ENCODE assay signal across 21 cellular contexts in the genomic region with DNA sequence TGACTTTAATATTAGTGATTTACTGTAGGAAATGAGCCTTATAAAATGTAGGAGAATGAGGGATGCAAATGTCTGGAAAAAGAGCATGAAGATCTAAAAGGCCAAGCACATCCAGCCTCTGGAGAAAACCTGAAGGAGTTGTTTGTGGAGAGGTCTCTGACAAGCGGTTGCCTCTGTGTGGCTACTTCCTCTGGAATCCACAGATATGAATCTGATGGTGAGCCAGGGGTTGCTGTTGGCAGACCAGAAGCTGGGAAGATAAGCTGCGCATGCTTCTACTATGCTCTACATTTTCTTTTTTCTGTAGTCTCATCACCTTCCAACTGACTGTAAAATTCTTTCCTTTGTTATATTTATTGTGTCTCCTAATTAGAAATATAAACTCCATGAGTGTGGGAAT.
A peak's percentile ranks its signal among the peaks of the same experiment; 100 is the strongest.
DNase-seq lines count a peak whose midpoint lies in the region; FAIRE-seq and TF ChIP-seq lines count a peak whose summit lies in the region.
"Had no signal": no experiment of that assay in that cellular context is flagged by ENCODE, and none has a peak within 500 bp of the region (broad histone marks: within the 10 kb centered on the region; RNA-seq: fewer than 3 reads in every experiment).

No MANE protein-coding gene starts in this region.

- BruUV-seq in mammary epithelial cell (replicated peaks; lab: Mats Ljungman, UMichigan) (no TSS peak), MCF 10A (replicated peaks; lab: Mats Ljungman, UMichigan) (no TSS peak)

- TF ChIP-seq RAD21 in H1 (IDR thresholded peaks at IDR 0.05 in 1 of 2, conservative IDR thresholded peaks at IDR 0.05 in 1 of 2; ENCODE audit: low read depth in 2 of 2, low read length in 2 of 2) = no peak

- H3K79me2 ChIP-seq in mammary epithelial cell (ENCODE audit: insufficient read depth, low read length) = no peaks in the 10 kb centered on the region
- no peaks in the 10 kb centered on the region for H3K79me2 ChIP-seq in H1 (ENCODE audit: control insufficient read depth in 1 of 2, insufficient read depth in 2 of 2, low read length in 2 of 2)

- H3K18ac ChIP-seq in H1 (ENCODE audit: extremely low read depth, low read length) (no peak overlapping the region), neuronal stem cell (ENCODE audit: low read length) (no peak overlapping the region)

- H2BK5ac ChIP-seq in H1 (ENCODE audit: low read depth, low read length) (no peak overlapping the region), neuronal stem cell (ENCODE audit: low read length) (no peak overlapping the region)

- H3K9ac ChIP-seq in mammary epithelial cell (ENCODE audit: insufficient read depth, low read length) (no peak overlapping the region), H1 (replicated peaks in 1 of 4; ENCODE audit: extremely low read depth in 1 of 4, low read depth in 3 of 4, low read length in 3 of 4) (no peak overlapping the region), neuronal stem cell (ENCODE audit: low read depth, low read length, poor library complexity) (no peak overlapping the region)
- H3K9ac ChIP-seq: GM23248 had no signal

- TF ChIP-seq CTCF in mammary epithelial cell (conservative IDR thresholded peaks at IDR 0.05 in 1 of 2, IDR thresholded peaks at IDR 0.05 in 1 of 2; ENCODE audit: extremely low read depth in 1 of 2, insufficient read depth in 1 of 2, low read depth in 1 of 2, low read length in 2 of 2) = no peak
- no peak for TF ChIP-seq CTCF in MCF 10A (IDR thresholded peaks at IDR 0.05; ENCODE audit: unreplicated experiment)
- TF ChIP-seq CTCF in H1 (IDR thresholded peaks at IDR 0.05; ENCODE audit: control extremely low read depth in 1 of 3, insufficient read depth in 1 of 3, low read depth in 1 of 3, low read length in 3 of 3) = no peak
- no peak for TF ChIP-seq CTCF in lower leg skin (IDR thresholded peaks at IDR 0.05)

- intact Hi-C loops in mammary epithelial cell (cut with micrococcal nuclease) (no loop called here), MCF 10A (cut with micrococcal nuclease) (no loop called here), lower leg skin (cut with DNase I; ENCODE audit: low total_unique reads) (no loop called here)

- no peak overlapping the region for H4K8ac ChIP-seq in H1 (ENCODE audit: extremely low read depth, insufficient read depth, low read length)
- H4K8ac ChIP-seq in neuronal stem cell (ENCODE audit: low read depth, low read length) = no peak overlapping the region

- no peaks in the 10 kb centered on the region for H3K4me1 Mint-ChIP-seq in MCF 10A (ENCODE audit: insufficient read depth, unreplicated experiment)
- H3K4me1 Mint-ChIP-seq: CD4-positive, alpha-beta memory T cell; H9 had no signal

- H3K56ac ChIP-seq in H1 (replicated peaks; ENCODE audit: insufficient read length, low read depth, low read length) = no peak overlapping the region

- H3K9me3 Mint-ChIP-seq in MCF 10A (ENCODE audit: unreplicated experiment) = no peaks in the 10 kb centered on the region
- H3K9me3 Mint-ChIP-seq: CD4-positive, alpha-beta memory T cell; H9 had no signal

- H3K23me2 ChIP-seq in H1 (ENCODE audit: low read depth, low read length) = no peaks in the 10 kb centered on the region

- H3K23ac ChIP-seq in H1 (ENCODE audit: insufficient read length) = no peak overlapping the region
- H3K23ac ChIP-seq in neuronal stem cell (ENCODE audit: low read depth, low read length, poor library complexity) = no peak overlapping the region

- no peak for TF ChIP-seq POLR2A in H1 (IDR thresholded peaks at IDR 0.05; ENCODE audit: control extremely low read depth in 1 of 2, low read depth in 2 of 2, low read length in 2 of 2)
- TF ChIP-seq POLR2A in lower leg skin (IDR thresholded peaks at IDR 0.05) = no peak

- H4K5ac ChIP-seq in H1 (ENCODE audit: insufficient read length, low read depth, low read length) = no peak overlapping the region

- no peak for FAIRE-seq in H1 (lab: Jason Lieb, UNC)
- FAIRE-seq: A549, G401.6, GM12892 had no signal

- POLR2A ChIA-PET in MCF 10A (lab: Yijun Ruan, JAX) (no interaction called here), H1 (lab: Charles Lee; ENCODE audit: partially characterized antibody) (no interaction called here)

- H3K4ac ChIP-seq in H1 (replicated peaks; ENCODE audit: insufficient read length, low read depth, low read length) = no peak overlapping the region
- no peak overlapping the region for H3K4ac ChIP-seq in neuronal stem cell (ENCODE audit: low read length)

- H2BK15ac ChIP-seq in H1 (ENCODE audit: low read length) (no peak overlapping the region), neuronal stem cell (ENCODE audit: low read length) (no peak overlapping the region)

- H3K27me3 Mint-ChIP-seq in MCF 10A (ENCODE audit: insufficient read depth, unreplicated experiment) = peaks cover 20% of the 10 kb centered on the region
- H3K27me3 Mint-ChIP-seq: CD4-positive, alpha-beta memory T cell had no signal

- H4K20me1 ChIP-seq in mammary epithelial cell (ENCODE audit: insufficient read depth, low read length) = no peaks in the 10 kb centered on the region
- H4K20me1 ChIP-seq in H1 (replicated peaks in 1 of 2; ENCODE audit: control insufficient read depth in 1 of 2, insufficient read depth in 2 of 2, low read length in 2 of 2) = no peaks in the 10 kb centered on the region

- no peak overlapping the region for H2BK20ac ChIP-seq in H1 (ENCODE audit: low read length)

- dilution Hi-C loops in mammary epithelial cell (cut with HindIII; ENCODE audit: low sequenced_read_pairs) = no loop called here

- H3K4me2 ChIP-seq in mammary epithelial cell (ENCODE audit: insufficient read depth, low read depth, low read length) = no peak overlapping the region
- H3K4me2 ChIP-seq in H1 (ENCODE audit: insufficient read depth in 1 of 2, low read depth in 2 of 2, low read length in 2 of 2) = no peak overlapping the region
- H3K4me2 ChIP-seq in neuronal stem cell (ENCODE audit: insufficient read depth, low read length, poor library complexity, severe bottlenecking) = no peak overlapping the region
- H3K4me2 ChIP-seq: A549 had no signal

- no peak overlapping the region for H4K91ac ChIP-seq in H1 (replicated peaks; ENCODE audit: insufficient read length, low read length)
- H4K91ac ChIP-seq in neuronal stem cell (ENCODE audit: low read depth, low read length, poor library complexity) = no peak overlapping the region

- H2AFZ ChIP-seq in mammary epithelial cell (ENCODE audit: low read depth, low read length) = peak overlapping the region; percentile 7
- H2AFZ ChIP-seq in H1 (ENCODE audit: low read length) = peak overlapping the region; percentile 28
- H2AFZ ChIP-seq in neuronal stem cell (ENCODE audit: low read length) = no peak overlapping the region
- H2AFZ ChIP-seq: GM23248 had no signal

- in situ Hi-C loops in mammary epithelial cell (cut with MboI; ENCODE audit: low sequenced_read_pairs in 2 of 2) = no loop called here

- no peaks in the 10 kb centered on the region for H3K36me3 ChIP-seq in mammary epithelial cell (ENCODE audit: insufficient read depth, low read length)
- H3K36me3 ChIP-seq in H1 (ENCODE audit: control insufficient read depth in 2 of 4, insufficient read depth in 4 of 4, low read length in 3 of 4) = no peaks in the 10 kb centered on the region
- H3K36me3 ChIP-seq in neuronal stem cell (replicated peaks in 1 of 2; ENCODE audit: control insufficient read depth in 2 of 2, insufficient read depth in 2 of 2, low read length in 2 of 2) = no peaks in the 10 kb centered on the region

- no peaks in the 10 kb centered on the region for H3K27me3 ChIP-seq in mammary epithelial cell (ENCODE audit: insufficient read depth, low read length)
- no peaks in the 10 kb centered on the region for H3K27me3 ChIP-seq in H1 (replicated peaks in 1 of 4; ENCODE audit: control insufficient read depth in 3 of 4, extremely low read depth in 1 of 4, insufficient read depth in 3 of 4, low read length in 3 of 4)
- no peaks in the 10 kb centered on the region for H3K27me3 ChIP-seq in neuronal stem cell (ENCODE audit: control insufficient read depth in 3 of 3, insufficient read depth in 3 of 3, low read depth in 1 of 3, low read length in 3 of 3)

- no peak for TF ChIP-seq EP300 in H1 (IDR thresholded peaks at IDR 0.05; ENCODE audit: borderline replicate concordance in 1 of 2, low read depth in 2 of 2, low read length in 2 of 2)

- no peak overlapping the region for H3K4me3 ChIP-seq in mammary epithelial cell (replicated peaks in 1 of 3; ENCODE audit: insufficient read depth in 1 of 3, low read depth in 2 of 3, low read length in 3 of 3)
- H3K4me3 ChIP-seq in H1 (ENCODE audit: extremely low read depth in 1 of 4, insufficient read depth in 2 of 4, low read depth in 3 of 4, low read length in 4 of 4) = no peak overlapping the region
- H3K4me3 ChIP-seq in neuronal stem cell (ENCODE audit: low read length in 2 of 2) = no peak overlapping the region
- no peak overlapping the region for H3K4me3 ChIP-seq in lower leg skin (ENCODE audit: low read depth, poor library complexity, severe bottlenecking)
- H3K4me3 ChIP-seq: A549, GM23248 had no signal

- H3K79me1 ChIP-seq in H1 (ENCODE audit: low read depth, low read length) (no peaks in the 10 kb centered on the region), neuronal stem cell (ENCODE audit: low read depth, low read length) (no peaks in the 10 kb centered on the region)

- no peaks in the 10 kb centered on the region for H3K36me3 Mint-ChIP-seq in MCF 10A (ENCODE audit: insufficient read depth, unreplicated experiment)
- H3K36me3 Mint-ChIP-seq: CD4-positive, alpha-beta memory T cell had no signal

- no peak overlapping the region for H3K14ac ChIP-seq in H1 (ENCODE audit: insufficient read length)
- H3K14ac ChIP-seq in neuronal stem cell (ENCODE audit: low read length) = no peak overlapping the region

- H3K27ac Mint-ChIP-seq in MCF 10A (ENCODE audit: low read depth, unreplicated experiment) = no peak overlapping the region
- H3K27ac Mint-ChIP-seq: CD4-positive, alpha-beta memory T cell; H9 had no signal

- H3K4me1 ChIP-seq in mammary epithelial cell (ENCODE audit: insufficient read depth, low read length) (no peaks in the 10 kb centered on the region), H1 (replicated peaks in 1 of 4; ENCODE audit: control insufficient read depth in 3 of 4, insufficient read depth in 4 of 4, low read length in 3 of 4) (no peaks in the 10 kb centered on the region), neuronal stem cell (ENCODE audit: control insufficient read depth in 2 of 2, insufficient read depth in 1 of 2, low read depth in 1 of 2, low read length in 2 of 2) (no peaks in the 10 kb centered on the region)
- H3K4me1 ChIP-seq: A549 had no signal

- H3K27ac ChIP-seq in mammary epithelial cell (ENCODE audit: insufficient read depth, low read depth, low read length) = no peak overlapping the region
- H3K27ac ChIP-seq in H1 (ENCODE audit: low read depth, low read length) = no peak overlapping the region
- no peak overlapping the region for H3K27ac ChIP-seq in neuronal stem cell (replicated peaks; ENCODE audit: low read length)
- H3K27ac ChIP-seq: A549, GM23248 had no signal

- H2BK12ac ChIP-seq in H1 (ENCODE audit: low read depth, low read length) (no peak overlapping the region), neuronal stem cell (ENCODE audit: low read length) (no peak overlapping the region)

- H3K9me3 ChIP-seq in mammary epithelial cell (replicated peaks; ENCODE audit: insufficient read depth, low read length) (no peaks in the 10 kb centered on the region), H1 (ENCODE audit: insufficient read depth in 2 of 2, low read depth in 1 of 2, low read length in 1 of 2) (no peaks in the 10 kb centered on the region), neuronal stem cell (replicated peaks in 1 of 2; ENCODE audit: control insufficient read depth in 2 of 2, insufficient read depth in 1 of 2, low read depth in 1 of 2, low read length in 2 of 2) (peaks cover 0 to 1% of the 10 kb centered on the region in 2 donors)
- H3K9me3 ChIP-seq: A549 had no signal

- H2BK120ac ChIP-seq in H1 (replicated peaks; ENCODE audit: low read depth, low read length) (no peak overlapping the region), neuronal stem cell (ENCODE audit: low read depth, low read length) (no peak overlapping the region)

- CTCF ChIA-PET in mammary epithelial cell (lab: Charles Lee; ENCODE audit: low non-redundant PET) (no interaction called here), MCF 10A (lab: Yijun Ruan, JAX) (interaction anchor here (0.5 to 0.6 kb wide), 2 partner anchors 49 to 228 kb away, joined by 3 to 6 read pairs; no protein-coding TSS in a partner anchor), H1 (lab: Charles Lee; ENCODE audit: partially characterized antibody) (interaction anchor here (0.9 kb wide), 1 partner anchor 34 kb away, joined by 3 read pairs; no protein-coding TSS in a partner anchor)

- H3K4me3 Mint-ChIP-seq in MCF 10A (ENCODE audit: unreplicated experiment) = no peak overlapping the region
- H3K4me3 Mint-ChIP-seq: CD4-positive, alpha-beta memory T cell; H9 had no signal

- H2AK5ac ChIP-seq in H1 (ENCODE audit: low read depth, low read length) = no peak overlapping the region
- H2AK5ac ChIP-seq in neuronal stem cell (ENCODE audit: low read depth, low read length) = no peak overlapping the region

- DNase-seq in mammary epithelial cell = no peak
- no peak for DNase-seq in MCF 10A (ENCODE audit: unreplicated experiment)
- DNase-seq in OCI-M1 (lab: John Stamatoyannopoulos, UW) = peak; percentile 59
- no peak for DNase-seq in H1 (ENCODE audit: low read depth in 1 of 2, low spot score in 2 of 2)
- no peak for DNase-seq in neuronal stem cell (ENCODE audit: low spot score)
- no peak for DNase-seq in lower leg skin (ENCODE audit: low spot score in 2 of 2)
- DNase-seq in HuH-7.5 (ENCODE audit: low spot score) = no peak
- DNase-seq: 8988T; ACHN; AML-193; C1 segment of cervical spinal cord; Calu3; CD4-positive, alpha-beta memory T cell; COR-L47; DMS53; DMS79 treated with DMSO at 0.1 percent for 48 hours; GM23248; H9 had no signal

- WGBS in mammary epithelial cell (ENCODE audit: low coverage, missing lambda C conversion rate) = 79% methylated on average over 2 of the region's 2 CpGs
- WGBS in H1 (ENCODE audit: extremely low coverage in 1 of 2, insufficient coverage in 1 of 2, insufficient read length in 1 of 2, insufficient replicate concordance in 2 of 2, low coverage in 1 of 2, low lambda C conversion rate in 2 of 2, missing lambda C conversion rate in 1 of 2), 2 experiments = 96% methylated on average over 2 of the region's 2 CpGs; no CpG with 5 or more reads in 1 of the 2 experiments
- no CpG with 5 or more reads among the region's 2 CpGs for WGBS in neuronal stem cell (ENCODE audit: extremely low coverage in 2 of 2, insufficient read length in 2 of 2, insufficient replicate concordance in 1 of 2), 2 donors
- WGBS in lower leg skin, 2 donors = 89 to 90% methylated on average over 2 of the region's 2 CpGs
